8 cellular contexts compared by ENCODE assay signal in the genomic region with DNA sequence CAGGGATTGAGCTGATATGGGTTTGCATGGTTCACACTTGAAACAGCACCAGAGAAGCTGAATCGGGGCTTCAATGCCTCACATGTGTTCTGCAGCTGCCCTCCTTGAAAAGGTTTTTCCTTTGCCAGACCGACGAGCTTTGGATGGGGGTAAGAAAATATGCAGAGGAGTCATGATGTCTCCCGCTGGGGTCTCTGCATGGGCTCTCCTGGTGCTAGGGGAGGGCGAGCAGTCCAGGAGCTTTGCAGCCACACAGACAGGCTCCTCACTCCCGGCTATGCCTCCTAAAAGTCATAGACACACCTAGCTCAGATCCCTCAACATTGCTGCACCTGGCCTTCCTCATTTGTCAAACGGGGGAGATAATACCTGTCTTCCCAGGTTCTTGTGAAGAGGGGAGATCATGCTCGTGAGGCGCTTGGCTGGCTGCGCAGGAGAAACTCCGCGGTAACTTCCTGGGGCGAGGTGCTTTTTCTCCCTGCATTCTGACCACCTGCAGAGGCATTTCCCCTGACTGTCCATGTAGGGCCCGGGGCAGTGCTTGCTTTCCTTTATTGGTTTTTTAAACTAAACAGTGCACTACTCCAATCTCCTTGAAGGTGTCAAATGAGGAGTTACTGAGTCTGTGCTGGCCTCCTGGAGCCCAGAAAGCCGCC.
DNase-seq lines count a peak whose midpoint lies in the region; ATAC-seq and TF ChIP-seq lines count a peak whose summit lies in the region.

No MANE protein-coding gene starts in this region.

- H3K9me2 ChIP-seq in hepatocyte (replicated peaks; ENCODE audit: insufficient read depth) = no peaks in the 10 kb centered on the region

- no peak overlapping the region for H3K4me2 ChIP-seq in DND-41 (ENCODE audit: insufficient read depth, low read length)
- peak overlapping the region; percentile 64 for H3K4me2 ChIP-seq in hepatocyte

- H4K20me1 ChIP-seq in DND-41 (ENCODE audit: insufficient read depth, low read length) (no peaks in the 10 kb centered on the region), hepatocyte (ENCODE audit: insufficient read depth, poor library complexity, severe bottlenecking) (no peaks in the 10 kb centered on the region)

- TF ChIP-seq CTCF in DND-41 (IDR thresholded peaks at IDR 0.05; ENCODE audit: borderline replicate concordance, extremely low read depth, low read length, poor library complexity, severe bottlenecking) (no peak), hepatocyte (IDR thresholded peaks at IDR 0.05; ENCODE audit: poor library complexity) (no peak), glutamatergic neuron (IDR thresholded peaks at IDR 0.05; ENCODE audit: partially characterized antibody, unreplicated experiment) (no peak), left lung (IDR thresholded peaks at IDR 0.05) (no peak)

- H3K27ac ChIP-seq in DND-41 (ENCODE audit: low read length) (no peak overlapping the region), hepatocyte (peak overlapping the region; percentile 31), left lung (no peak overlapping the region)

- no peaks in the 10 kb centered on the region for H3K9me3 ChIP-seq in DND-41 (ENCODE audit: insufficient read depth, low read length, severe bottlenecking)
- H3K9me3 ChIP-seq in hepatocyte (ENCODE audit: low read depth) = no peaks in the 10 kb centered on the region
- H3K9me3 ChIP-seq in left lung = no peaks in the 10 kb centered on the region

- no peak overlapping the region for H2AFZ ChIP-seq in DND-41 (ENCODE audit: low read depth, low read length)
- no peak overlapping the region for H2AFZ ChIP-seq in hepatocyte

- no peak overlapping the region for H3K27ac Mint-ChIP-seq in glutamatergic neuron (ENCODE audit: unreplicated experiment)

- DNase-seq in DND-41 = no peak
- peak; percentile 26 for DNase-seq in hepatocyte (ENCODE audit: low spot score)
- no peak for DNase-seq in glutamatergic neuron
- DNase-seq in left lung = no peak
- no peak for DNase-seq in activated gamma-delta T cell treated with Interleukin-2 at 50 U/mL for 16 hours

- H3K27me3 Mint-ChIP-seq in glutamatergic neuron (ENCODE audit: unreplicated experiment) = peaks cover 2% of the 10 kb centered on the region

- H3K4me3 ChIP-seq in DND-41 (ENCODE audit: low read depth in 1 of 2, low read length in 2 of 2) (no peak overlapping the region), hepatocyte (no peak overlapping the region), left lung (no peak overlapping the region)

- intact Hi-C loops in left lung (cut with DNase I) = loop anchor here in 1 of 2 donors (5.0 kb wide), 1 partner anchor 111 kb away; a partner anchor contains a TSS

- H3K36me3 Mint-ChIP-seq in glutamatergic neuron (ENCODE audit: unreplicated experiment) = no peaks in the 10 kb centered on the region

- peaks cover 50% of the 10 kb centered on the region for H3K27me3 ChIP-seq in DND-41 (ENCODE audit: insufficient read depth, low read length, poor library complexity)
- no peaks in the 10 kb centered on the region for H3K27me3 ChIP-seq in hepatocyte
- H3K27me3 ChIP-seq in left lung = no peaks in the 10 kb centered on the region

- ATAC-seq in DND-41 (ENCODE audit: insufficient read depth, low read depth) = 0 out of 3 replicates have a peak, but pooled peaks have one; percentile 14
- peak; percentile 36 for ATAC-seq in GM21576 (IDR thresholded peaks at IDR 0.05; ENCODE audit: unreplicated experiment)
- peak; percentile 24 for ATAC-seq in HG03565 (IDR thresholded peaks at IDR 0.05; ENCODE audit: unreplicated experiment)
- ATAC-seq in left lung = no peak
- ATAC-seq in GM21367 (IDR thresholded peaks at IDR 0.05; ENCODE audit: unreplicated experiment) = no peak

- H3K4me1 Mint-ChIP-seq in glutamatergic neuron (ENCODE audit: low read depth, unreplicated experiment) = peaks cover 27% of the 10 kb centered on the region

- H3K9me3 Mint-ChIP-seq in glutamatergic neuron (ENCODE audit: unreplicated experiment) = peaks cover 6% of the 10 kb centered on the region

- 37% methylated on average over 15 of the region's 15 CpGs for WGBS in hepatocyte (ENCODE audit: low lambda C conversion rate, missing lambda C conversion rate)

- H3K9ac ChIP-seq in DND-41 (ENCODE audit: low read depth, low read length) = no peak overlapping the region

- H3K36me3 ChIP-seq in DND-41 (ENCODE audit: insufficient read depth, low read length) (no peaks in the 10 kb centered on the region), hepatocyte (replicated peaks; ENCODE audit: insufficient read depth, low read depth) (no peaks in the 10 kb centered on the region), left lung (no peaks in the 10 kb centered on the region)

- H3K79me2 ChIP-seq in DND-41 (ENCODE audit: insufficient read depth, low read length) (no peaks in the 10 kb centered on the region), hepatocyte (no peaks in the 10 kb centered on the region)

- H3K4me1 ChIP-seq in DND-41 (ENCODE audit: insufficient read depth, low read length) (no peaks in the 10 kb centered on the region), hepatocyte (ENCODE audit: insufficient read depth) (peaks cover 41% of the 10 kb centered on the region), left lung (peaks cover 10 to 13% of the 10 kb centered on the region in 2 donors)

- H3K4me3 Mint-ChIP-seq in glutamatergic neuron (ENCODE audit: unreplicated experiment) = no peak overlapping the region

Comparison
In these comparisons a context has a peak if more than half of its experiments do, and no peak if none do; other contexts are left out.
1. ATAC-seq: peak in DND-41 (single experiment), GM21576 (single experiment) and HG03565 (single experiment); none in left lung (single experiment) and GM21367 (single experiment).